Comparison of ENCODE assay signal across 8 cellular contexts in genomic region chr22:33919591-33920501, GRCh38. TPM values are rescaled to one million over a fixed set of nuclear protein-coding genes. Genes with fewer than 3 reads are reported as not detected.
DNase-seq lines count a peak whose midpoint lies in the region; ATAC-seq, FAIRE-seq and TF ChIP-seq lines count a peak whose summit lies in the region.

TSS of gene LARGE1 (minus strand) at chr22:33920476.

- no peak for TF ChIP-seq RAD21 in GM12878 (IDR thresholded peaks at IDR 0.05; ENCODE audit: insufficient read depth, low read depth, low read length)

- peak within 1 kb of the TSS; percentile 100 for H3K4me2 ChIP-seq in GM12878 (ENCODE audit: control insufficient read depth, insufficient read depth)

- ATAC-seq in GM21381 (IDR thresholded peaks at IDR 0.05; ENCODE audit: unreplicated experiment): peak; percentile 11
- peak; percentile 44 for ATAC-seq in GM12878
- peak; percentile 32 to 35 for ATAC-seq in gastrocnemius medialis

- peaks cover 42% of the 10 kb centered on the region for H3K79me2 ChIP-seq in GM12878 (ENCODE audit: control insufficient read depth, insufficient read depth, low read length)

- 1% methylated on average over 89 of the region's 93 CpGs for WGBS in GM12878 (ENCODE audit: insufficient coverage, insufficient replicate concordance, low lambda C conversion rate, missing lambda C conversion rate)

- POLR2A ChIA-PET in GM12878 (lab: Charles Lee): interaction anchor here (0.5 to 0.9 kb wide), 5 partner anchors 23 to 1425 kb away, joined by 3 to 6 read pairs (median 3); no protein-coding TSS in a partner anchor

- H3K27ac ChIP-seq in GM12878 (ENCODE audit: control insufficient read depth, insufficient read depth): peak within 1 kb of the TSS; percentile 45
- peak within 1 kb of the TSS; percentile 84 to 90 (median 88) for H3K27ac ChIP-seq in gastrocnemius medialis

- in situ Hi-C loops in GM12878 (cut with MboI) (loop anchor here (5.0 to 10.0 kb wide), 4 partner anchors 345 to 1225 kb away; no protein-coding TSS in a partner anchor), gastrocnemius medialis (cut with MboI; ENCODE audit: low sequenced_read_pairs in 4 of 4) (loop anchor here in 2 of 4 donors (10.0 kb wide), 2 partner anchors 95 to 185 kb away; no protein-coding TSS in a partner anchor)

- intact Hi-C loops in GM12878 (cut with micrococcal nuclease; ENCODE audit: unreplicated experiment): loop anchor here (2.0 to 10.0 kb wide), 5 partner anchors 125 to 1237 kb away; no protein-coding TSS in a partner anchor
- intact Hi-C loops in gastrocnemius medialis (cut with DNase I; ENCODE audit: low total_unique reads): loop anchor here (2.0 to 10.0 kb wide), 5 partner anchors 35 to 315 kb away; no protein-coding TSS in a partner anchor

- RAD21 ChIA-PET in GM12878 (lab: Charles Lee; ENCODE audit: unreplicated experiment): interaction anchor here (0.8 to 3.2 kb wide), 13 partner anchors 23 to 647 kb away, joined by 3 to 22 read pairs (median 4); no protein-coding TSS in a partner anchor

- TF ChIP-seq CTCF in GM12878 (IDR thresholded peaks at IDR 0.05 in 2 of 3, conservative IDR thresholded peaks at IDR 0.05 in 1 of 3; ENCODE audit: control insufficient read depth in 2 of 3, extremely low read depth in 1 of 3, insufficient read depth in 1 of 3, low read depth in 3 of 3, low read length in 3 of 3) (no peak), gastrocnemius medialis (IDR thresholded peaks at IDR 0.05 in 4 of 5, conservative IDR thresholded peaks at IDR 0.05 in 1 of 5) (no peak)

- H3K36me3 ChIP-seq in GM12878 (ENCODE audit: control insufficient read depth in 2 of 2, insufficient read depth in 2 of 2, low read length in 1 of 2) (no peaks in the 10 kb centered on the region), iPS-15b (ENCODE audit: control insufficient read depth, insufficient read depth, low read length) (no peaks in the 10 kb centered on the region), gastrocnemius medialis (no peaks in the 10 kb centered on the region)

- H3K9me3 ChIP-seq in GM12878 (replicated peaks; ENCODE audit: control insufficient read depth, insufficient read depth, low read length) (no peaks in the 10 kb centered on the region), iPS-15b (ENCODE audit: control insufficient read depth, insufficient read depth, low read length) (no peaks in the 10 kb centered on the region), gastrocnemius medialis (no peaks in the 10 kb centered on the region)

- H3K9ac ChIP-seq in GM12878 (ENCODE audit: control insufficient read depth, insufficient read depth, low read length) (peak within 1 kb of the TSS; percentile 65), iPS-15b (ENCODE audit: low read depth, low read length) (peak within 1 kb of the TSS; percentile 87)

- SMC1A ChIA-PET in GM12878 (lab: Charles Lee; ENCODE audit: uncharacterized antibody, unreplicated experiment): interaction anchor here (0.7 to 2.4 kb wide), 8 partner anchors 30 to 650 kb away, joined by 3 to 24 read pairs (median 4); no protein-coding TSS in a partner anchor

- no peaks in the 10 kb centered on the region for H4K20me1 ChIP-seq in GM12878 (ENCODE audit: control insufficient read depth, insufficient read depth)

- no TSS peak for BruUV-seq in GM12878 (replicated peaks; lab: Mats Ljungman, UMichigan)

- peak within 1 kb of the TSS; percentile 93 for H3K4me3 ChIP-seq in GM12878
- peak within 1 kb of the TSS; percentile 94 for H3K4me3 ChIP-seq in iPS-15b (ENCODE audit: low read depth, low read length)
- peak within 1 kb of the TSS; percentile 85 to 96 (median 92) for H3K4me3 ChIP-seq in gastrocnemius medialis

- H3K4me1 ChIP-seq in GM12878 (ENCODE audit: control insufficient read depth, insufficient read depth, low read length): peaks cover 3% of the 10 kb centered on the region; the same call in 1 of the 2 replicates
- peaks cover 24% of the 10 kb centered on the region for H3K4me1 ChIP-seq in iPS-15b (ENCODE audit: control insufficient read depth, insufficient read depth, low read length)
- H3K4me1 ChIP-seq in gastrocnemius medialis: peaks cover 33 to 43% of the 10 kb centered on the region in 2 donors

- TF ChIP-seq POLR2A in GM12878 (IDR thresholded peaks at IDR 0.05; ENCODE audit: low read depth, low read length) (0 out of 2 replicates have a peak, but pooled peaks have one; percentile 16), gastrocnemius medialis (IDR thresholded peaks at IDR 0.05) (peak; percentile 27 to 31)

- FAIRE-seq in GM12878 (lab: Jason Lieb, UNC): no peak

- CTCF ChIA-PET in GM12878 (lab: Yijun Ruan, JAX): interaction anchor here (0.8 to 4.5 kb wide), 12 partner anchors 11 to 618 kb away, joined by 3 to 49 read pairs (median 4); no protein-coding TSS in a partner anchor

- DNase-seq in C1 segment of cervical spinal cord (lab: John Stamatoyannopoulos, UW) (peak in 9 of 14 donors; percentile 17 to 48 (median 35)), LoVo (ENCODE audit: low spot score) (peak; percentile 41), GM12878 (ENCODE audit: low read depth, low spot score) (no peak), gastrocnemius medialis (peak; percentile 46 to 55), midbrain (lab: John Stamatoyannopoulos, UW) (no peak), 8988T (no peak)

- peak within 1 kb of the TSS; percentile 87 for H2AFZ ChIP-seq in GM12878 (ENCODE audit: control insufficient read depth, low read depth, low read length)

- no peak for TF ChIP-seq EP300 in GM12878 (IDR thresholded peaks at IDR 0.05; ENCODE audit: borderline replicate concordance in 1 of 2, control insufficient read depth in 1 of 2, low read depth in 2 of 2, low read length in 2 of 2)

- H3K27me3 ChIP-seq in GM12878 (replicated peaks in 1 of 2; ENCODE audit: control insufficient read depth in 2 of 2, insufficient read depth in 2 of 2, low read length in 1 of 2): peaks cover 0 to 1% of the 10 kb centered on the region in 2 experiments; a peak in 2 of 4 replicates
- H3K27me3 ChIP-seq in iPS-15b (ENCODE audit: control insufficient read depth, insufficient read depth, low read length): no peaks in the 10 kb centered on the region
- no peaks in the 10 kb centered on the region for H3K27me3 ChIP-seq in gastrocnemius medialis

TF ChIP-seq in GM12878, 131 proteins besides CTCF, POLR2A, EP300 and RAD21 (continues in another document):
- TF ChIP-seq IKZF1 (conservative IDR thresholded peaks at IDR 0.05): peak; percentile 32; the same call in 1 of the 2 replicates
- TF ChIP-seq GATAD2B (conservative IDR thresholded peaks at IDR 0.05; ENCODE audit: low read depth): peak; percentile 35; the same call in 1 of the 2 replicates
- 0 out of 2 replicates have a peak, but pooled peaks have one; percentile 13 for TF ChIP-seq MXI1 (IDR thresholded peaks at IDR 0.05; ENCODE audit: low read depth, low read length)
- peak; percentile 53; the same call in 1 of the 2 replicates for TF ChIP-seq DPF2 (IDR thresholded peaks at IDR 0.05)
- no peak for TF ChIP-seq CBX5 (IDR thresholded peaks at IDR 0.05; ENCODE audit: low read depth)
- TF ChIP-seq BHLHE40 (IDR thresholded peaks at IDR 0.05; ENCODE audit: borderline replicate concordance in 1 of 2, low read depth in 2 of 2, low read length in 1 of 2): peak; percentile 36 to 80; a peak in 2 of 4 replicates
- no peak for TF ChIP-seq HCFC1 (IDR thresholded peaks at IDR 0.05; ENCODE audit: low read length)
- no peak for TF ChIP-seq PKNOX1 (IDR thresholded peaks at IDR 0.05)
- TF ChIP-seq, protein P1, sequence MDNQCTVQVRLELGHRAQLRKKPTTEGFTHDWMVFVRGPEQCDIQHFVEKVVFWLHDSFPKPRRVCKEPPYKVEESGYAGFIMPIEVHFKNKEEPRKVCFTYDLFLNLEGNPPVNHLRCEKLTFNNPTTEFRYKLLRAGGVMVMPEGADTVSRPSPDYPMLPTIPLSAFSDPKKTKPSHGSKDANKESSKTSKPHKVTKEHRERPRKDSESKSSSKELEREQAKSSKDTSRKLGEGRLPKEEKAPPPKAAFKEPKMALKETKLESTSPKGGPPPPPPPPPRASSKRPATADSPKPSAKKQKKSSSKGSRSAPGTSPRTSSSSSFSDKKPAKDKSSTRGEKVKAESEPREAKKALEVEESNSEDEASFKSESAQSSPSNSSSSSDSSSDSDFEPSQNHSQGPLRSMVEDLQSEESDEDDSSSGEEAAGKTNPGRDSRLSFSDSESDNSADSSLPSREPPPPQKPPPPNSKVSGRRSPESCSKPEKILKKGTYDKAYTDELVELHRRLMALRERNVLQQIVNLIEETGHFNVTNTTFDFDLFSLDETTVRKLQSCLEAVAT (IDR thresholded peaks at IDR 0.05): no peak
- TF ChIP-seq TCF3 (IDR thresholded peaks at IDR 0.05; ENCODE audit: borderline replicate concordance, insufficient read depth, low read depth, low read length): 0 out of 2 replicates have a peak, but pooled peaks have one; percentile 26
- peak; percentile 35; the same call in 1 of the 2 replicates for TF ChIP-seq LARP7 (IDR thresholded peaks at IDR 0.05)
- TF ChIP-seq HDAC6 (IDR thresholded peaks at IDR 0.05; ENCODE audit: unreplicated experiment): no peak

RNA-seq across cellular contexts. Expression of gene LARGE1, which starts in this region (rescaled TPM):
- total RNA-seq in GM12878 (2013; cell fraction: nucleolus; rRNA removed): 87.0 and 96.3 TPM in 2 replicates
- total RNA-seq in GM12878 (2014; rRNA removed) (24.2 and 24.9 TPM in 2 replicates), GM12878 (2014; rRNA removed; fragmentation: Illumina TruSeq; extraction: Trizol) (17.5 and 17.8 TPM in 2 replicates), GM12878 (2021) (41.4 and 45.1 TPM in 2 replicates), gastrocnemius medialis (10 to 100 TPM; 48.5 to 91.0 (median 68.4) TPM)
- polyA plus RNA-seq in GM12878 (2011; ENCODE audit: low read depth): 8.6 TPM
- polyA plus RNA-seq in GM12878 (2011; rRNA removed) (12.0 and 21.8 TPM in 2 replicates), GM12878 (2014; fragmentation: Illumina TruSeq; extraction: Trizol) (16.9 and 17.2 TPM in 2 replicates), GM12878 (2014; fragmentation: Nextera tagmentation; extraction: Ambion mirVana) (1 to 10 TPM; 3.2 to 5.1 TPM), GM12878 (2014; rRNA removed) (16.9 and 18.8 TPM in 2 replicates), GM12878 (2016; fragmentation: Nextera tagmentation; extraction: Ambion mirVana) (1 to 10 TPM; 3.7 to 4.1 TPM)
- 22.6 and 30.4 TPM in 2 replicates for polyA plus RNA-seq in GM12878 (2011; cell fraction: cytosol; rRNA removed)
- polyA plus RNA-seq in GM12878 (2011; cell fraction: nucleus; rRNA removed): 20.4 and 21.9 TPM in 2 replicates
- 9.0 and 11.4 TPM in 2 replicates for polyA plus RNA-seq in GM12878 (2012)
- 53.6 and 61.9 TPM in 2 replicates for polyA minus RNA-seq in GM12878 (2011; rRNA and poly(A)+ RNA removed)
- polyA minus RNA-seq in GM12878 (2011; cell fraction: cytosol; rRNA and poly(A)+ RNA removed): 14.0 and 16.6 TPM in 2 replicates
- polyA minus RNA-seq in GM12878 (2011; cell fraction: nucleus; rRNA and poly(A)+ RNA removed): 44.9 and 63.1 TPM in 2 replicates

Comparison
In these comparisons a context has a peak if more than half of its experiments do, and no peak if none do; other contexts are left out.
1. DNase-seq: peak in C1 segment of cervical spinal cord (9 of 14), LoVo (single experiment) and gastrocnemius medialis (2 of 2); none in GM12878 (single experiment), midbrain (single experiment) and 8988T (single experiment).
2. Peak in every context shown above with its lines, with median percentiles within 50 percentile points of each other: ATAC-seq and H3K4me3 ChIP-seq.